1 cellular context compared by ENCODE assay signal in genomic region chr6:28892525-28892924, GRCh38.
TF ChIP-seq lines count a peak whose summit lies in the region.

No MANE protein-coding gene starts in this region.

TF ChIP-seq in K562, 482 proteins besides CTCF, POLR2A, EP300 and RAD21 (continued from another document):
- TF ChIP-seq ZNF639 (CRISPR knock-in tag; conservative IDR thresholded peaks at IDR 0.05 in 1 of 2, IDR thresholded peaks at IDR 0.05 in 1 of 2), result 0 out of 4 replicates have a peak, but pooled peaks of 1 of the 2 experiments have one; percentile 28
- TF ChIP-seq NFE2 (IDR thresholded peaks at IDR 0.05; ENCODE audit: low read depth), result 0 out of 2 replicates have a peak, but pooled peaks have one; percentile 18
- TF ChIP-seq KDM4B (IDR thresholded peaks at IDR 0.05; ENCODE audit: borderline replicate concordance in 2 of 2, low read depth in 1 of 2), result 0 out of 4 replicates have a peak, but pooled peaks of 1 of the 2 experiments have one; percentile 49
- TF ChIP-seq MAFG (tag; conservative IDR thresholded peaks at IDR 0.05), result 0 out of 2 replicates have a peak, but pooled peaks have one; percentile 7
- TF ChIP-seq SMARCB1 (IDR thresholded peaks at IDR 0.05; ENCODE audit: insufficient read length, low read depth), result peak; percentile 38
- no peak for TF ChIP-seq DNMT1 (IDR thresholded peaks at IDR 0.05)
- no peak for TF ChIP-seq ZNF175 (CRISPR knock-in tag; IDR thresholded peaks at IDR 0.05; ENCODE audit: low read depth)
- TF ChIP-seq THRAP3 (IDR thresholded peaks at IDR 0.05; ENCODE audit: borderline replicate concordance), result no peak
- no peak for TF ChIP-seq FOS (IDR thresholded peaks at IDR 0.05; ENCODE audit: extremely low read depth, insufficient read length)
- no peak for TF ChIP-seq ZNF668 (CRISPR knock-in tag; IDR thresholded peaks at IDR 0.05)
- TF ChIP-seq DACH1 (IDR thresholded peaks at IDR 0.05; ENCODE audit: partially characterized antibody), result peak; percentile 49
- no peak for TF ChIP-seq ARID4B (CRISPR knock-in tag; IDR thresholded peaks at IDR 0.05)
- TF ChIP-seq CSDE1 (IDR thresholded peaks at IDR 0.05), result no peak
- TF ChIP-seq FOXM1 (IDR thresholded peaks at IDR 0.05; ENCODE audit: low read depth), result no peak
- TF ChIP-seq FOXM1 (CRISPR knock-in tag; IDR thresholded peaks at IDR 0.05; ENCODE audit: low read depth), result no peak
- no peak for TF ChIP-seq ZNF124 (CRISPR knock-in tag; IDR thresholded peaks at IDR 0.05)
- TF ChIP-seq BRF1 (IDR thresholded peaks at IDR 0.05; ENCODE audit: borderline replicate concordance, extremely low read depth, insufficient read length), result no peak
- TF ChIP-seq SOX6 (IDR thresholded peaks at IDR 0.05), result peak; percentile 64
- TF ChIP-seq ZNF507 (tag; conservative IDR thresholded peaks at IDR 0.05), result no peak
- no peak for TF ChIP-seq ZNF280A (IDR thresholded peaks at IDR 0.05; ENCODE audit: low read depth, partially characterized antibody)
